Comparison of ENCODE assay signal across 9 cellular contexts in the genomic region with DNA sequence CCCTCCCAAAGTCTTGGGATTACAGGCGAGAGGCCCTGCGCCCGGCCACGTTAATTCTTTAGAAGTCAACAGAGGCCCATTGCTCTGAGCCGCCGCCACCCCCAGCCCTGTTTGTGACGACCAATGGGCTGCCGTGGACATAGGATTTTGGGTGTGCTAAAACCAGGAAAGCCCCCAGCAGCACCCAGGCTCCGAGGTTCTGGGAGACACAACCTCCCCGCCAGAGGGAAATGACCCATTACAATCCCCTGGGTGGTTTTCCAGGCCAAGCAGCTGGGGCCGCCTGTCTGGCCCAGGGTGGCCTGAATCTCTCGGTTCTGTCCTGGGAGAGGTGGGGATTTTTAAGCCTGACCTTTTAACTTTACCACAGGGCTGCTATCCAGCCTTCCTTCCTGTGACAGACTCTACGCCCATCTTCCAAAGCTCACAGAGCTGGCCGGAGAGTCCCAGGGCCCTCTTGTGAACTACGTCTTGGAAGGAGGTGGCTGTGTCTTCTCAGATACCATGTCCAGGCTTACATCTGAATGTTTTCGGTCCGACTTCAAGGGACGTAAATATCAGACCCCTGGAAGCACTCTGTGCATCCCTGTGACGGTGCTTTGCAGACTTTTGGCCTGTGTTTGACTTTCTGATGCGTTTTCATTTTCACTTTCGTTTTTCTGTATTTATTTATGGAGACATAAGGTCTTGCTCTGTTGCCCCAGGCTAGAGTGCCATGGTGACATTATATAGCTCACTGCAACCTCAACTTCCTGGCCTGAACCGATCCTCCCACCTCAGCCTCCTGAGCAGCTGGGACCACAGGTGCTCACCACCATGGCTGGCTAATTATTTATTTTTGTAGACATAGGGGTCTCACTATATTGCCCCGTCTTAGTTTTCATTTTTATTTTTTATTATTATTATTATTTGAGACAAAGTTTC. TPM values are rescaled to one million over a fixed set of nuclear protein-coding genes. Genes with fewer than 3 reads are reported as not detected.
DNase-seq lines count a peak whose midpoint lies in the region; ATAC-seq and TF ChIP-seq lines count a peak whose summit lies in the region.
"Had no signal": no experiment of that assay in that cellular context is flagged by ENCODE, and none has a peak within 500 bp of the region (broad histone marks: within the 10 kb centered on the region; RNA-seq: fewer than 3 reads in every experiment).

No MANE protein-coding gene starts in this region.

- CTCF ChIA-PET in activated naive CD4-positive, alpha-beta T cell treated with anti-CD3 and anti-CD28 coated beads, Interleukin-2, amount 10 ng/mL, durations not matched to agents 7 days and 5 days (lab: Charles Lee): no interaction called here

- TF ChIP-seq CTCF in spleen (IDR thresholded peaks at IDR 0.05 in 8 of 11, conservative IDR thresholded peaks at IDR 0.05 in 3 of 11): no peak

- ATAC-seq in HG03095 (IDR thresholded peaks at IDR 0.05; ENCODE audit: unreplicated experiment): peak; percentile 60

- no peaks in the 10 kb centered on the region for H3K9me3 Mint-ChIP-seq in activated naive CD4-positive, alpha-beta T cell treated with anti-CD3 and anti-CD28 coated beads, Interleukin-2, amount 10 ng/mL, durations not matched to agents 7 days and 5 days
- no peaks in the 10 kb centered on the region for H3K9me3 Mint-ChIP-seq in activated T-helper 1 cell treated with anti-CD3 and anti-CD28 coated beads, Interleukin-12 subunit alpha, Interleukin-12 subunit beta, Interleukin-2, Interleukin-4 antibody, amounts not matched to agents 30 ng/mL and 10 ng/mL and 1 ng/mL, durations not matched to agents 14 hours and 24 hours and 36 hours

- peak overlapping the region; percentile 43 for H3K27ac Mint-ChIP-seq in activated naive CD4-positive, alpha-beta T cell treated with anti-CD3 and anti-CD28 coated beads, Interleukin-2, amount 10 ng/mL, durations not matched to agents 7 days and 5 days
- peak overlapping the region; percentile 79 for H3K27ac Mint-ChIP-seq in activated T-helper 1 cell treated with anti-CD3 and anti-CD28 coated beads, Interleukin-12 subunit alpha, Interleukin-12 subunit beta, Interleukin-2, Interleukin-4 antibody, amounts not matched to agents 30 ng/mL and 10 ng/mL and 1 ng/mL, durations not matched to agents 14 hours and 24 hours and 36 hours

- H3K9me3 ChIP-seq in spleen (no peaks in the 10 kb centered on the region), MG63 (no peaks in the 10 kb centered on the region)

- H3K27me3 Mint-ChIP-seq in activated naive CD4-positive, alpha-beta T cell treated with anti-CD3 and anti-CD28 coated beads, Interleukin-2, amount 10 ng/mL, durations not matched to agents 7 days and 5 days: no peaks in the 10 kb centered on the region
- no peaks in the 10 kb centered on the region for H3K27me3 Mint-ChIP-seq in activated T-helper 1 cell treated with anti-CD3 and anti-CD28 coated beads, Interleukin-12 subunit alpha, Interleukin-12 subunit beta, Interleukin-2, Interleukin-4 antibody, amounts not matched to agents 30 ng/mL and 10 ng/mL and 1 ng/mL, durations not matched to agents 14 hours and 24 hours and 36 hours (ENCODE audit: insufficient read depth)

- no peak for TF ChIP-seq POLR2A in spleen (IDR thresholded peaks at IDR 0.05)

- DNase-seq in activated naive CD4-positive, alpha-beta T cell treated with anti-CD3 and anti-CD28 coated beads, Interleukin-2, amount 10 ng/mL, durations not matched to agents 7 days and 5 days: peak; percentile 66
- no peak for DNase-seq in activated naive CD4-positive, alpha-beta T cell treated with anti-CD3 and anti-CD28 coated beads, Interleukin-2, amount 50 U/mL, for 16 hours
- DNase-seq in activated T-helper 1 cell treated with anti-CD3 and anti-CD28 coated beads, Interleukin-12 subunit alpha, Interleukin-12 subunit beta, Interleukin-2, Interleukin-4 antibody, amounts not matched to agents 30 ng/mL and 10 ng/mL and 1 ng/mL, durations not matched to agents 14 hours and 24 hours and 36 hours (ENCODE audit: low spot score): peak; percentile 30
- DNase-seq in spleen (peak; percentile 79), NCI-H1436 (lab: John Stamatoyannopoulos, UW) (no peak), MG63 (no peak), GM03348 (ENCODE audit: low spot score) (no peak)

- WGBS in spleen, 5 donors: 50 to 64% (median 61%) methylated on average over 20 to 23 of the region's 23 CpGs

- H3K4me3 ChIP-seq in spleen: peak overlapping the region in 3 of 8 donors; percentile 16 to 49 (median 26)
- H3K4me3 ChIP-seq in MG63: no peak overlapping the region

- peak overlapping the region; percentile 62 to 86 (median 84) for H3K27ac ChIP-seq in spleen

- H3K36me3 ChIP-seq in spleen (peaks cover 0 to 5% (median 0%) of the 10 kb centered on the region in 6 donors), MG63 (no peaks in the 10 kb centered on the region)

- H3K4me3 Mint-ChIP-seq in activated naive CD4-positive, alpha-beta T cell treated with anti-CD3 and anti-CD28 coated beads, Interleukin-2, amount 10 ng/mL, durations not matched to agents 7 days and 5 days: peak overlapping the region; percentile 36
- H3K4me3 Mint-ChIP-seq in activated T-helper 1 cell treated with anti-CD3 and anti-CD28 coated beads, Interleukin-12 subunit alpha, Interleukin-12 subunit beta, Interleukin-2, Interleukin-4 antibody, amounts not matched to agents 30 ng/mL and 10 ng/mL and 1 ng/mL, durations not matched to agents 14 hours and 24 hours and 36 hours: peak overlapping the region; percentile 10

- H3K4me1 ChIP-seq in spleen: peaks cover 24 to 79% (median 53%) of the 10 kb centered on the region in 6 donors

- H3K36me3 Mint-ChIP-seq in activated naive CD4-positive, alpha-beta T cell treated with anti-CD3 and anti-CD28 coated beads, Interleukin-2, amount 10 ng/mL, durations not matched to agents 7 days and 5 days: peaks cover 41% of the 10 kb centered on the region
- H3K36me3 Mint-ChIP-seq in activated T-helper 1 cell treated with anti-CD3 and anti-CD28 coated beads, Interleukin-12 subunit alpha, Interleukin-12 subunit beta, Interleukin-2, Interleukin-4 antibody, amounts not matched to agents 30 ng/mL and 10 ng/mL and 1 ng/mL, durations not matched to agents 14 hours and 24 hours and 36 hours (ENCODE audit: low read depth): peaks cover 18% of the 10 kb centered on the region

- H3K27me3 ChIP-seq in spleen (replicated peaks in 1 of 7) (no peaks in the 10 kb centered on the region), MG63 (no peaks in the 10 kb centered on the region)

- intact Hi-C loops in activated T-helper 1 cell treated with anti-CD3 and anti-CD28 coated beads, Interleukin-12 subunit alpha, Interleukin-12 subunit beta, Interleukin-2, Interleukin-4 antibody, amounts not matched to agents 30 ng/mL and 10 ng/mL and 1 ng/mL, durations not matched to agents 14 hours and 24 hours and 36 hours (cut with micrococcal nuclease): loop anchor here (2.0 kb wide), 2 partner anchors 20 to 38 kb away; no protein-coding TSS in a partner anchor
- intact Hi-C loops in spleen (cut with DNase I; ENCODE audit: low total_unique reads): no loop called here

- H3K4me1 Mint-ChIP-seq in activated naive CD4-positive, alpha-beta T cell treated with anti-CD3 and anti-CD28 coated beads, Interleukin-2, amount 10 ng/mL, durations not matched to agents 7 days and 5 days: peaks cover 44% of the 10 kb centered on the region
- H3K4me1 Mint-ChIP-seq in activated T-helper 1 cell treated with anti-CD3 and anti-CD28 coated beads, Interleukin-12 subunit alpha, Interleukin-12 subunit beta, Interleukin-2, Interleukin-4 antibody, amounts not matched to agents 30 ng/mL and 10 ng/mL and 1 ng/mL, durations not matched to agents 14 hours and 24 hours and 36 hours (ENCODE audit: low read depth): peaks cover 28% of the 10 kb centered on the region

RNA-seq across cellular contexts. Expression of a gene that starts 36.0 kb away (rescaled TPM):
- 20.4 and 21.8 TPM in 2 replicates for total RNA-seq in activated T-helper 1 cell treated with anti-CD3 and anti-CD28 coated beads, Interleukin-12 subunit alpha, Interleukin-12 subunit beta, Interleukin-2, Interleukin-4 antibody, amounts not matched to agents 30 ng/mL and 10 ng/mL and 1 ng/mL, durations not matched to agents 14 hours and 24 hours and 36 hours
- total RNA-seq in spleen: 10 to 100 TPM; 19.5 to 32.2 (median 30.0) TPM
- 10 to 100 TPM in 1 of 3 donors, 1 to 10 TPM in 2; 8.1 to 15.5 (median 8.5) TPM for polyA plus RNA-seq in spleen
- total RNA-seq in MG63 (2014; rRNA removed; shearing (Covaris generic); ENCODE audit: low replicate concordance): not detected in 2 replicates
- total RNA-seq: kidney epithelial cell had no signal

RNA-seq across cellular contexts. Expression of a gene that starts 48.3 kb away (rescaled TPM):
- total RNA-seq in activated T-helper 1 cell treated with anti-CD3 and anti-CD28 coated beads, Interleukin-12 subunit alpha, Interleukin-12 subunit beta, Interleukin-2, Interleukin-4 antibody, amounts not matched to agents 30 ng/mL and 10 ng/mL and 1 ng/mL, durations not matched to agents 14 hours and 24 hours and 36 hours: 45.4 and 48.0 TPM in 2 replicates
- 10 to 100 TPM; 21.3 to 35.5 (median 27.9) TPM for total RNA-seq in spleen
- polyA plus RNA-seq in spleen: 10 to 100 TPM; 25.0 to 28.8 (median 26.6) TPM
- 29.3 and 60.9 TPM in 2 replicates for total RNA-seq in MG63 (2014; rRNA removed; shearing (Covaris generic); ENCODE audit: low replicate concordance)

Comparison
In these comparisons a context has a peak if more than half of its experiments do, and no peak if none do; other contexts are left out.
1. DNase-seq: peak in activated naive CD4-positive, alpha-beta T cell treated with anti-CD3 and anti-CD28 coated beads, Interleukin-2, amount 10 ng/mL, durations not matched to agents 7 days and 5 days (single experiment), activated T-helper 1 cell treated with anti-CD3 and anti-CD28 coated beads, Interleukin-12 subunit alpha, Interleukin-12 subunit beta, Interleukin-2, Interleukin-4 antibody, amounts not matched to agents 30 ng/mL and 10 ng/mL and 1 ng/mL, durations not matched to agents 14 hours and 24 hours and 36 hours (single experiment) and spleen (single experiment); none in activated naive CD4-positive, alpha-beta T cell treated with anti-CD3 and anti-CD28 coated beads, Interleukin-2, amount 50 U/mL, for 16 hours (single experiment), NCI-H1436 (single experiment), MG63 (single experiment) and GM03348 (single experiment).
2. RNA of a gene that starts 36.0 kb away (total RNA-seq): 19.5 to 32.2 TPM in spleen and 20.4 to 21.8 TPM in activated T-helper 1 cell treated with anti-CD3 and anti-CD28 coated beads, Interleukin-12 subunit alpha, Interleukin-12 subunit beta, Interleukin-2, Interleukin-4 antibody, amounts not matched to agents 30 ng/mL and 10 ng/mL and 1 ng/mL, durations not matched to agents 14 hours and 24 hours and 36 hours; not detected in MG63; every median in the first group is over 10 times any median in the second.